ENCODE assay signal across 1 cellular context in the genomic region with DNA sequence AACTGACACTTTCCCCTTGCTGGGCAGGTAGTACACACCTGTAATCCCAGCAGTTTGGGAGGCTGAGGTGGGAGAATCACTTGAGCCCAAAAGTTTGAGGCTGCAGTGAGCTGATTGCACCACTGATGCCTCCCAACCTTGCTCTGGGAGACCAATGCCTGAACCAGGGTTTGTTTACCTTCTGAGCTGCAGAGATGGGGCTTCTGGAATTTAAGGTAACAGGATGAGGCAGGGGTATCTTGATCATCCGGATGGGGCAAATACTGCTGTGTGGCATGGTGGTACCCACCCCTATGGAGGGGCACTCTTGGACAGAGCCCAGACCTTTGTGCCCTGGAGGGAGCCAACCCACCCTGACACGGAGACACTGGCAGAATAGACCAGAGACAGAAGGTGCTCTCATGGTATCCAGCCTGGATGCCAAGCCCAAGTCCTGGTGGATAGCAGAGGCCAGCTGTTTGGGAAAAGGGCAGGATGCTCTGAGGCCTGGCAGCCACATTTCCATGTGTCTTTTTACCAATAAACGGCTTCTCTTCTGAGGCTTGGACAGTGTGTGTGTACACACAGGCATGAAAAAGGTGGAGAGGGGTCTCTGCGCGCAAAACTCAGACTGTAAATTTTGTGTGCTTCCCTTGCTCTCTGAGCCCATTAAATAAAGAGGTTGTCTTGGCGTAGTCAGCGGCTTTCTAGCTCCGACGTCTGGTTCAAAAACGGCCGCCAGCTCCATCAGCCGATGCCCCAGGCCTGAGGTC.
TF ChIP-seq lines count a peak whose summit lies in the region.

No MANE protein-coding gene starts in this region.

TF ChIP-seq in endothelial cell of umbilical vein, 7 proteins besides CTCF, POLR2A, EP300 and RAD21:
- no peak for TF ChIP-seq GATA2 (IDR thresholded peaks at IDR 0.05; ENCODE audit: insufficient read depth, insufficient read length, low read depth, low read length)
- no peak for TF ChIP-seq JUN (IDR thresholded peaks at IDR 0.05; ENCODE audit: borderline replicate concordance, insufficient read depth, insufficient read length, low read depth)
- no peak for TF ChIP-seq POLR2AphosphoS5 (IDR thresholded peaks at IDR 0.05; ENCODE audit: insufficient read depth, low read depth, low read length)
- no peak for TF ChIP-seq EZH2 (IDR thresholded peaks at IDR 0.05; ENCODE audit: borderline replicate concordance, low read depth, low read length, severe bottlenecking)
- TF ChIP-seq, protein P1, sequence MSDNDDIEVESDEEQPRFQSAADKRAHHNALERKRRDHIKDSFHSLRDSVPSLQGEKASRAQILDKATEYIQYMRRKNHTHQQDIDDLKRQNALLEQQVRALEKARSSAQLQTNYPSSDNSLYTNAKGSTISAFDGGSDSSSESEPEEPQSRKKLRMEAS (IDR thresholded peaks at IDR 0.05; ENCODE audit: insufficient read depth, insufficient read length) = no peak
- no peak for TF ChIP-seq MYC (IDR thresholded peaks at IDR 0.05; ENCODE audit: low read depth, low read length)
- no peak for TF ChIP-seq FOS (IDR thresholded peaks at IDR 0.05; ENCODE audit: borderline replicate concordance, insufficient read depth, low read length)
